29 cellular contexts compared by ENCODE assay signal in genomic region chr4:170145120-170145519, GRCh38. TPM values are rescaled to one million over a fixed set of nuclear protein-coding genes. Genes with fewer than 3 reads are reported as not detected.
"Had no signal": no experiment of that assay in that cellular context is flagged by ENCODE, and none has a peak within 500 bp of the region (broad histone marks: within the 10 kb centered on the region; RNA-seq: fewer than 3 reads in every experiment).

No MANE protein-coding gene starts in this region.

- H3K9me3 ChIP-seq: gastroesophageal sphincter, mucosa of descending colon, prostate gland, right atrium auricular region, transverse colon, vagina had no signal

- H3K79me2 ChIP-seq: hepatocyte had no signal

- H3K4me3 Mint-ChIP-seq: memory B cell; mesothelial cell of epicardium; naive B cell; natural killer cell treated with Interleukin-12 subunit alpha and Interleukin-12 subunit beta and Interleukin-15 and Interleukin-18, amount 100 ng/mL, for 72 hours; neural crest cell had no signal

- H3K36me3 Mint-ChIP-seq: memory B cell; mesothelial cell of epicardium; naive B cell; natural killer cell treated with Interleukin-12 subunit alpha and Interleukin-12 subunit beta and Interleukin-15 and Interleukin-18, amount 100 ng/mL, for 72 hours had no signal

- ATAC-seq: foreskin keratinocyte; gastroesophageal sphincter; heart left ventricle; left lobe of liver; mucosa of descending colon; natural killer cell treated with Interleukin-12 subunit alpha and Interleukin-12 subunit beta and Interleukin-15 and Interleukin-18, amount 100 ng/mL, for 72 hours; sciatic nerve had no signal

- H3K27ac ChIP-seq: dorsolateral prefrontal cortex, epithelial cell of prostate, esophagus muscularis mucosa, foreskin keratinocyte, gastroesophageal sphincter, heart left ventricle, hepatocyte, prostate gland, right atrium auricular region, transverse colon, vagina had no signal

- H3K4me2 ChIP-seq: hepatocyte, smooth muscle cell had no signal

- H3K27me3 Mint-ChIP-seq: natural killer cell treated with Interleukin-12 subunit alpha and Interleukin-12 subunit beta and Interleukin-15 and Interleukin-18, amount 100 ng/mL, for 72 hours had no signal

- H3K27me3 ChIP-seq: dorsolateral prefrontal cortex, esophagus muscularis mucosa, foreskin keratinocyte, gastroesophageal sphincter, heart left ventricle, hepatocyte, right atrium auricular region, transverse colon, vagina had no signal

- H3K4me1 ChIP-seq: esophagus muscularis mucosa, foreskin keratinocyte, gastroesophageal sphincter, heart left ventricle, prostate gland, right atrium auricular region, transverse colon, vagina had no signal

- H3K9me3 Mint-ChIP-seq: natural killer cell treated with Interleukin-12 subunit alpha and Interleukin-12 subunit beta and Interleukin-15 and Interleukin-18, amount 100 ng/mL, for 72 hours; neural crest cell had no signal

- DNase-seq: dorsolateral prefrontal cortex; effector CD4-positive, alpha-beta T cell; foreskin keratinocyte; heart left ventricle; kidney; mucosa of descending colon; naive B cell; stimulated activated CD4-positive, alpha-beta T cell treated with anti-CD3 and anti-CD28 coated beads, Interleukin-12 subunit alpha, Interleukin-12 subunit beta, amount 100 ng/mL, for 4 hours; stimulated activated CD4-positive, alpha-beta T cell treated with anti-CD3 and anti-CD28 coated beads, Interleukin-1b, Interleukin-23, amount 100 ng/mL, for 48 hours; stimulated activated CD4-positive, alpha-beta T cell treated with anti-CD3 and anti-CD28 coated beads, Interleukin-4, amount 100 ng/mL, for 1 hour; stimulated activated CD8-positive, alpha-beta memory T cell treated with anti-CD3 and anti-CD28 coated beads, Interleukin-4, amount 100 ng/mL, for 48 hours; stimulated activated naive CD4-positive, alpha-beta T cell treated with Interleukin-2 at 50 U/mL for 16 hours; transverse colon had no signal

- H3K4me1 Mint-ChIP-seq: memory B cell, mesothelial cell of epicardium, naive B cell, neural crest cell had no signal

- H3K4me3 ChIP-seq: dorsolateral prefrontal cortex, esophagus muscularis mucosa, gastroesophageal sphincter, heart left ventricle, hepatocyte, lung, mucosa of descending colon, prostate gland, right atrium auricular region, smooth muscle cell, transverse colon, vagina had no signal

- H2AFZ ChIP-seq: hepatocyte had no signal

- FAIRE-seq: colon, kidney had no signal

- H3K27ac Mint-ChIP-seq: memory B cell; mesothelial cell of epicardium; naive B cell; natural killer cell treated with Interleukin-12 subunit alpha and Interleukin-12 subunit beta and Interleukin-15 and Interleukin-18, amount 100 ng/mL, for 72 hours had no signal

- H3K36me3 ChIP-seq: esophagus muscularis mucosa, gastroesophageal sphincter, heart left ventricle, prostate gland, right atrium auricular region, transverse colon, vagina had no signal

RNA-seq across cellular contexts. Expression of gene AADAT, which starts 55.4 kb away (rescaled TPM):
- total RNA-seq: natural killer cell treated with Interleukin-12 subunit alpha and Interleukin-12 subunit beta and Interleukin-15 and Interleukin-18, amount 100 ng/mL, for 72 hours had no signal
